Comparison of ENCODE assay signal across 17 cellular contexts in the genomic region with DNA sequence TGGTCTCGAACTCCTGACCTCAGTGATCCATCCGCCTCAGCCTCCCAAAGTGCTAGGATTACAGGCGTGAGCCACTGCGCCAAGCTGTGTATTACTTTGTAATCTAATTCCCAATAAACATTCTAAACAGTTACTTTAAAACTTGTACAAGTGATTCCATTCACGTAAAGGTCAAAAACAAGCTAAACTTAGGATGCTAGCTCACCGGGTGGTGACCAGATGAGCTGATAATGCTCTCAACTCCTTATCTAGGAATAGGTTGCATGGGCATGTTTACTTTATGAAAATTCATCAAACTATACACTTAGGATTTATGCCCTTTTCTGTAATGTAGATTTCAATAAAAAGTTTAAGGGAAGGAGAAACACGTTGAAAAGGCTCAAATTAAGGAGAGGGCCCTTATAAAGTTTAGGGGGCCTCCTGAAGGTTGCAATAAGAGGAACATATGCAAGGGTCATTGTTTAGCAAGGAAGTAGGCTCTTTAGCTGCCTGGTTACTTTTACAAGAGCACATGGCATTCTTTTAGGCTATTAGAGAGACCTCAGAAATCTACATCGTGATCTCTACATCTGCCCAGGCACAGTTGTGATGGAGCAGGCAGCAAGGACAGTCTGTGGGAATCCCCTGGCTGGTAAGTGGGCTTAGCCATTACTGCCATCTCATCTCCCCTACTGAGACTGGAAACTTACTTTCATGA. TPM values are rescaled to one million over a fixed set of nuclear protein-coding genes. Genes with fewer than 3 reads are reported as not detected.
DNase-seq lines count a peak whose midpoint lies in the region; ATAC-seq, FAIRE-seq and TF ChIP-seq lines count a peak whose summit lies in the region.
"Had no signal": no experiment of that assay in that cellular context is flagged by ENCODE, and none has a peak within 500 bp of the region (broad histone marks: within the 10 kb centered on the region; RNA-seq: fewer than 3 reads in every experiment).

No MANE protein-coding gene starts in this region.

- no peak overlapping the region for H2AFZ ChIP-seq in KMS-11 (ENCODE audit: low read depth)
- no peak overlapping the region for H2AFZ ChIP-seq in GM12878 (ENCODE audit: control insufficient read depth, low read depth, low read length)
- H2AFZ ChIP-seq: PC-9 had no signal

- TF ChIP-seq POLR2A in GM12878 (IDR thresholded peaks at IDR 0.05; ENCODE audit: low read depth, low read length), result no peak

- no peak for TF ChIP-seq RAD21 in GM12878 (IDR thresholded peaks at IDR 0.05; ENCODE audit: insufficient read depth, low read depth, low read length)

- no peak for TF ChIP-seq CTCF in KMS-11 (conservative IDR thresholded peaks at IDR 0.05; ENCODE audit: low read depth, low read length)
- TF ChIP-seq CTCF in GM12878 (IDR thresholded peaks at IDR 0.05 in 2 of 3, conservative IDR thresholded peaks at IDR 0.05 in 1 of 3; ENCODE audit: control insufficient read depth in 2 of 3, extremely low read depth in 1 of 3, insufficient read depth in 1 of 3, low read depth in 3 of 3, low read length in 3 of 3), result no peak
- TF ChIP-seq CTCF in GM13977 (IDR thresholded peaks at IDR 0.05; ENCODE audit: extremely low read depth, insufficient read depth, missing control alignments), result no peak

- H3K79me2 ChIP-seq in KMS-11 (ENCODE audit: insufficient read depth, low read depth), result peaks cover 27% of the 10 kb centered on the region; the same call in 1 of the 2 replicates
- H3K79me2 ChIP-seq in GM12878 (ENCODE audit: control insufficient read depth, insufficient read depth, low read length), result peaks cover 7% of the 10 kb centered on the region

- intact Hi-C loops in GM12878 (cut with micrococcal nuclease; ENCODE audit: unreplicated experiment), result no loop called here

- WGBS in GM12878 (ENCODE audit: insufficient coverage, insufficient replicate concordance, low lambda C conversion rate, missing lambda C conversion rate), result 98% methylated on average over 8 of the region's 8 CpGs

- peaks cover 71% of the 10 kb centered on the region for H3K4me1 ChIP-seq in KMS-11 (ENCODE audit: low read depth, poor library complexity, severe bottlenecking)
- peaks cover 19% of the 10 kb centered on the region for H3K4me1 ChIP-seq in GM12878 (ENCODE audit: control insufficient read depth, insufficient read depth, low read length)

- H3K27me3 Mint-ChIP-seq in activated CD8-positive, alpha-beta memory T cell treated with anti-CD3 and anti-CD28 coated beads, Interleukin-2, amount 10 ng/mL, durations not matched to agents 7 days and 5 days, result no peaks in the 10 kb centered on the region
- H3K27me3 Mint-ChIP-seq: activated B cell treated with CpG ODN at 0.5 μM for 24 hours had no signal

- CTCF ChIA-PET in activated CD8-positive, alpha-beta memory T cell treated with anti-CD3 and anti-CD28 coated beads, Interleukin-2, amount 10 ng/mL, durations not matched to agents 7 days and 5 days (lab: Charles Lee), result interaction anchor here (1.1 to 2.8 kb wide), 3 partner anchors 9 to 14 kb away, joined by 3 to 12 read pairs (median 4); no protein-coding TSS in a partner anchor
- CTCF ChIA-PET in GM12878 (lab: Yijun Ruan, JAX), result interaction anchor here (0.6 to 5.8 kb wide), 5 partner anchors 8 to 1246 kb away, joined by 3 to 26 read pairs (median 3); no protein-coding TSS in a partner anchor

- H3K27me3 ChIP-seq in KMS-11 (ENCODE audit: insufficient read depth, low read depth), result no peaks in the 10 kb centered on the region
- no peaks in the 10 kb centered on the region for H3K27me3 ChIP-seq in GM12878 (replicated peaks in 1 of 2; ENCODE audit: control insufficient read depth in 2 of 2, insufficient read depth in 2 of 2, low read length in 1 of 2)
- H3K27me3 ChIP-seq: gastroesophageal sphincter, MG63 had no signal

- H3K9me3 Mint-ChIP-seq in activated CD8-positive, alpha-beta memory T cell treated with anti-CD3 and anti-CD28 coated beads, Interleukin-2, amount 10 ng/mL, durations not matched to agents 7 days and 5 days (ENCODE audit: low read depth), result no peaks in the 10 kb centered on the region
- no peaks in the 10 kb centered on the region for H3K9me3 Mint-ChIP-seq in stimulated activated effector memory CD8-positive, alpha-beta T cell treated with anti-CD3 and anti-CD28 coated beads, Interleukin-12 subunit alpha, Interleukin-12 subunit beta, amount 100 ng/mL, for 72 hours
- H3K9me3 Mint-ChIP-seq: activated B cell treated with CpG ODN at 0.5 μM for 24 hours had no signal

- no peak overlapping the region for H3K4me3 ChIP-seq in KMS-11 (IDR thresholded peaks at IDR 0.05; ENCODE audit: insufficient read depth, low read depth, low read length)
- no peak overlapping the region for H3K4me3 ChIP-seq in GM12878
- H3K4me3 ChIP-seq: gastroesophageal sphincter, MG63, PC-9 had no signal

- H4K20me1 ChIP-seq in KMS-11 (ENCODE audit: insufficient read depth) (no peaks in the 10 kb centered on the region), GM12878 (ENCODE audit: control insufficient read depth, insufficient read depth) (no peaks in the 10 kb centered on the region)

- H3K4me3 Mint-ChIP-seq in activated CD8-positive, alpha-beta memory T cell treated with anti-CD3 and anti-CD28 coated beads, Interleukin-2, amount 10 ng/mL, durations not matched to agents 7 days and 5 days, result no peak overlapping the region
- no peak overlapping the region for H3K4me3 Mint-ChIP-seq in stimulated activated effector memory CD8-positive, alpha-beta T cell treated with anti-CD3 and anti-CD28 coated beads, Interleukin-12 subunit alpha, Interleukin-12 subunit beta, amount 100 ng/mL, for 72 hours
- H3K4me3 Mint-ChIP-seq: activated B cell treated with CpG ODN at 0.5 μM for 24 hours had no signal

- peaks cover 61% of the 10 kb centered on the region for H3K4me1 Mint-ChIP-seq in activated CD8-positive, alpha-beta memory T cell treated with anti-CD3 and anti-CD28 coated beads, Interleukin-2, amount 10 ng/mL, durations not matched to agents 7 days and 5 days
- peaks cover 47% of the 10 kb centered on the region for H3K4me1 Mint-ChIP-seq in stimulated activated effector memory CD8-positive, alpha-beta T cell treated with anti-CD3 and anti-CD28 coated beads, Interleukin-12 subunit alpha, Interleukin-12 subunit beta, amount 100 ng/mL, for 72 hours

- in situ Hi-C loops in GM12878 (cut with MboI), result no loop called here
- in situ Hi-C loops in GM13977 (cut with MboI; ENCODE audit: low pct_unique_long_range_greater_than_20kb, low sequenced_read_pairs, unreplicated experiment), result no loop called here

- FAIRE-seq in GM12878 (lab: Jason Lieb, UNC), result peak; percentile 7
- FAIRE-seq: endometrium had no signal

- ATAC-seq in activated CD8-positive, alpha-beta memory T cell treated with anti-CD3 and anti-CD28 coated beads, Interleukin-2, amount 10 ng/mL, durations not matched to agents 7 days and 5 days, result no peak
- ATAC-seq in GM12878, result peak; percentile 54
- ATAC-seq in stimulated activated effector memory CD8-positive, alpha-beta T cell treated with anti-CD3 and anti-CD28 coated beads, Interleukin-12 subunit alpha, Interleukin-12 subunit beta, amount 100 ng/mL, for 72 hours, result peak; percentile 55
- ATAC-seq in HG03457 (IDR thresholded peaks at IDR 0.05; ENCODE audit: unreplicated experiment), result no peak
- ATAC-seq: gastroesophageal sphincter, SK-N-SH treated with all-trans-retinoic acid at 6 μM for 48 hours had no signal

- peaks cover 45% of the 10 kb centered on the region for H3K36me3 Mint-ChIP-seq in activated CD8-positive, alpha-beta memory T cell treated with anti-CD3 and anti-CD28 coated beads, Interleukin-2, amount 10 ng/mL, durations not matched to agents 7 days and 5 days
- H3K36me3 Mint-ChIP-seq in stimulated activated effector memory CD8-positive, alpha-beta T cell treated with anti-CD3 and anti-CD28 coated beads, Interleukin-12 subunit alpha, Interleukin-12 subunit beta, amount 100 ng/mL, for 72 hours, result peaks cover 62% of the 10 kb centered on the region

- SMC1A ChIA-PET in GM12878 (lab: Charles Lee; ENCODE audit: uncharacterized antibody, unreplicated experiment), result interaction anchor here (1.5 to 2.4 kb wide), 2 partner anchors 7 to 9 kb away, joined by 5 to 13 read pairs; no protein-coding TSS in a partner anchor

- H3K27ac ChIP-seq in KMS-11, result peak overlapping the region; percentile 48
- H3K27ac ChIP-seq in GM12878 (ENCODE audit: control insufficient read depth, insufficient read depth), result peak overlapping the region; percentile 16
- H3K27ac ChIP-seq: gastroesophageal sphincter, PC-9 had no signal

- POLR2A ChIA-PET in GM12878 (lab: Charles Lee), result interaction anchor here (1.4 to 10.9 kb wide), 2 partner anchors 8 to 16 kb away, joined by 4 to 185 read pairs; partner anchors contain the start of gene CDR2

- no peaks in the 10 kb centered on the region for H3K9me3 ChIP-seq in GM12878 (replicated peaks; ENCODE audit: control insufficient read depth, insufficient read depth, low read length)
- H3K9me3 ChIP-seq: gastroesophageal sphincter, MG63 had no signal

- H3K27ac Mint-ChIP-seq in activated CD8-positive, alpha-beta memory T cell treated with anti-CD3 and anti-CD28 coated beads, Interleukin-2, amount 10 ng/mL, durations not matched to agents 7 days and 5 days, result peak overlapping the region; percentile 63
- H3K27ac Mint-ChIP-seq in stimulated activated effector memory CD8-positive, alpha-beta T cell treated with anti-CD3 and anti-CD28 coated beads, Interleukin-12 subunit alpha, Interleukin-12 subunit beta, amount 100 ng/mL, for 72 hours, result peak overlapping the region; percentile 82
- H3K27ac Mint-ChIP-seq: activated B cell treated with CpG ODN at 0.5 μM for 24 hours had no signal

- peak overlapping the region; percentile 11 for H3K4me2 ChIP-seq in KMS-11
- no peak overlapping the region for H3K4me2 ChIP-seq in GM12878 (ENCODE audit: control insufficient read depth, insufficient read depth)
- H3K4me2 ChIP-seq: PC-9 had no signal

- BruUV-seq in GM12878 (replicated peaks; lab: Mats Ljungman, UMichigan), result no TSS peak

- H3K36me3 ChIP-seq in KMS-11 (ENCODE audit: insufficient read depth) (peaks cover 3% of the 10 kb centered on the region; the same call in 1 of the 2 replicates), GM12878 (ENCODE audit: control insufficient read depth in 2 of 2, insufficient read depth in 2 of 2, low read length in 1 of 2) (peaks cover 1 to 20% of the 10 kb centered on the region in 2 experiments)

- DNase-seq in activated CD8-positive, alpha-beta memory T cell treated with anti-CD3 and anti-CD28 coated beads, Interleukin-2, amount 10 ng/mL, durations not matched to agents 7 days and 5 days, result no peak
- DNase-seq in activated CD8-positive, alpha-beta memory T cell treated with anti-CD3 and anti-CD28 coated beads, Interleukin-2, amount 50 U/mL, for 48 hours, result no peak
- no peak for DNase-seq in GM12878 (ENCODE audit: low read depth, low spot score)
- DNase-seq in stimulated activated effector memory CD8-positive, alpha-beta T cell treated with anti-CD3 and anti-CD28 coated beads, Interleukin-12 subunit alpha, Interleukin-12 subunit beta, amount 100 ng/mL, for 72 hours (ENCODE audit: low spot score in 2 of 2), result no peak
- DNase-seq in dermis blood vessel endothelial cell, result no peak
- no peak for DNase-seq in GM13977 (ENCODE audit: low spot score)
- DNase-seq: activated B cell treated with CpG ODN at 0.5 μM for 24 hours; activated effector memory CD4-positive, alpha-beta T cell treated with anti-CD3 and anti-CD28 coated beads, Interleukin-2, amount 50 U/mL, for 16 hours; MG63; midbrain; NCI-H2227 treated with DMSO at 0.1 percent for 48 hours; PC-9 had no signal

- RAD21 ChIA-PET in GM12878 (lab: Charles Lee; ENCODE audit: unreplicated experiment), result interaction anchor here (1.5 kb wide), 1 partner anchor 8 kb away, joined by 6 read pairs; no protein-coding TSS in a partner anchor

- H3K9ac ChIP-seq in KMS-11 (no peak overlapping the region), GM12878 (ENCODE audit: control insufficient read depth, insufficient read depth, low read length) (no peak overlapping the region)

- no peak for TF ChIP-seq EP300 in GM12878 (IDR thresholded peaks at IDR 0.05; ENCODE audit: borderline replicate concordance in 1 of 2, control insufficient read depth in 1 of 2, low read depth in 2 of 2, low read length in 2 of 2)

RNA-seq across cellular contexts. Expression of gene CDR2, which starts 13.3 kb away (rescaled TPM):
- 10 to 100 TPM; 42.5 to 49.1 TPM for total RNA-seq in activated CD8-positive, alpha-beta memory T cell treated with anti-CD3 and anti-CD28 coated beads, Interleukin-2, amount 10 ng/mL, durations not matched to agents 7 days and 5 days
- total RNA-seq in GM12878 (2013; cell fraction: nucleolus; rRNA removed), result 16.9 and 22.4 TPM in 2 replicates
- total RNA-seq in GM12878 (2014; rRNA removed), result 16.0 and 21.9 TPM in 2 replicates
- 18.0 and 19.7 TPM in 2 replicates for total RNA-seq in GM12878 (2014; rRNA removed; fragmentation: Illumina TruSeq; extraction: Trizol)
- total RNA-seq in GM12878 (2021), result 20.7 and 25.6 TPM in 2 replicates
- polyA plus RNA-seq in GM12878 (2011; ENCODE audit: low read depth), result 12.1 TPM
- polyA plus RNA-seq in GM12878 (2011; rRNA removed), result 23.7 and 26.5 TPM in 2 replicates
- polyA plus RNA-seq in GM12878 (2011; cell fraction: cytosol; rRNA removed), result 15.6 and 17.3 TPM in 2 replicates
- polyA plus RNA-seq in GM12878 (2011; cell fraction: nucleus; rRNA removed), result 12.5 and 12.9 TPM in 2 replicates
- 13.1 and 14.8 TPM in 2 replicates for polyA plus RNA-seq in GM12878 (2012)
- polyA plus RNA-seq in GM12878 (2014; fragmentation: Illumina TruSeq; extraction: Trizol), result 24.3 and 24.5 TPM in 2 replicates
- 1 to 10 TPM; 4.8 to 5.5 TPM for polyA plus RNA-seq in GM12878 (2014; fragmentation: Nextera tagmentation; extraction: Ambion mirVana)
- 19.8 and 20.5 TPM in 2 replicates for polyA plus RNA-seq in GM12878 (2014; rRNA removed)
- 10 to 100 TPM in 1 of 2 experiments, 1 to 10 TPM in 1; 6.7 to 14.1 TPM for polyA plus RNA-seq in GM12878 (2016; fragmentation: Nextera tagmentation; extraction: Ambion mirVana)
- 21.7 and 24.5 TPM in 2 replicates for polyA minus RNA-seq in GM12878 (2011; rRNA and poly(A)+ RNA removed)
- polyA minus RNA-seq in GM12878 (2011; cell fraction: cytosol; rRNA and poly(A)+ RNA removed), result 9.4 and 9.6 TPM in 2 replicates
- 8.5 and 10.2 TPM in 2 replicates for polyA minus RNA-seq in GM12878 (2011; cell fraction: nucleus; rRNA and poly(A)+ RNA removed)
- 39.0 and 42.0 TPM in 2 replicates for total RNA-seq in dermis blood vessel endothelial cell

Comparison
In these comparisons a context has a peak if more than half of its experiments do, and no peak if none do; other contexts are left out.
1. ATAC-seq: peak in GM12878 (single experiment) and stimulated activated effector memory CD8-positive, alpha-beta T cell treated with anti-CD3 and anti-CD28 coated beads, Interleukin-12 subunit alpha, Interleukin-12 subunit beta, amount 100 ng/mL, for 72 hours (single experiment); none in activated CD8-positive, alpha-beta memory T cell treated with anti-CD3 and anti-CD28 coated beads, Interleukin-2, amount 10 ng/mL, durations not matched to agents 7 days and 5 days (single experiment) and HG03457 (single experiment).